ENCODE assay signal across 24 cellular contexts in the genomic region with DNA sequence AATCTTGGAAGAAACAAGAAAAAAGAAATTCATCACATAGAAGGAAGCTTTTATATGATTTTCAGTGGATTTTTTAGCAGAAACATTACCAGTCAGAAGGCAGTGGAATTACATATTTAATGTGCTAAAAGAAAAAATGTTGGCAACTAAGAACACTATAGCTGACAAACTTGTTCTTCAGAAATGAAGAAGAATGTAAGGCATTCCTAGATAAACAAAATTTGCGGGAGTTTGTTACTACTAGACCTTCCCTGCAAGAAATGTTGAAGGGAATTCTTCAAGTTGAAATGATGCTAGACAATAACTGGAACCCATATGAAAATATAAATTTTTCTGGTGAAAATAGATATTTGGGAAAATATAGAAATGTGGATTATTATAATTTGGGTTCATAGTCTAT.
DNase-seq lines count a peak whose midpoint lies in the region; ATAC-seq, FAIRE-seq and TF ChIP-seq lines count a peak whose summit lies in the region.
"Had no signal": no experiment of that assay in that cellular context is flagged by ENCODE, and none has a peak within 500 bp of the region (broad histone marks: within the 10 kb centered on the region; RNA-seq: fewer than 3 reads in every experiment).

No MANE protein-coding gene starts in this region.

- WGBS in HepG2 (ENCODE audit: low lambda C conversion rate) = 24% methylated on average over 1 of the region's 1 CpG
- WGBS in right lobe of liver (ENCODE audit: insufficient coverage, low coverage, low lambda C conversion rate, missing lambda C conversion rate) = 80% methylated on average over 1 of the region's 1 CpG

- ATAC-seq in HepG2 (no peak), right lobe of liver (no peak), Panc1 (no peak), HG02852 (IDR thresholded peaks at IDR 0.05; ENCODE audit: unreplicated experiment) (no peak)
- ATAC-seq: A549, GM12878 had no signal

- H3K4me3 ChIP-seq in HepG2 (replicated peaks in 1 of 3; ENCODE audit: insufficient read depth in 1 of 3, low read depth in 2 of 3, low read length in 3 of 3) = no peak overlapping the region
- H3K4me3 ChIP-seq in right lobe of liver = no peak overlapping the region
- H3K4me3 ChIP-seq in Panc1 (ENCODE audit: low read depth in 2 of 2, low read length in 2 of 2) = no peak overlapping the region
- H3K4me3 ChIP-seq: A549; BLaER1 treated with 17β-estradiol and CSF1 and Interleukin-3, amounts not matched to agents 10 nM and 100 nM; GM12878 had no signal

- TF ChIP-seq CTCF in HepG2 (CRISPR knock-in tag; IDR thresholded peaks at IDR 0.05) (no peak), right lobe of liver (IDR thresholded peaks at IDR 0.05) (no peak), Panc1 (IDR thresholded peaks at IDR 0.05) (no peak)

- no peaks in the 10 kb centered on the region for H4K20me1 ChIP-seq in HepG2 (ENCODE audit: insufficient read depth, low read length)
- H4K20me1 ChIP-seq: BLaER1 treated with 17β-estradiol and CSF1 and Interleukin-3, amounts not matched to agents 10 nM and 100 nM had no signal

- TF ChIP-seq EP300 in HepG2 (IDR thresholded peaks at IDR 0.05; ENCODE audit: low read depth in 2 of 2, low read length in 2 of 2) (no peak), HepG2 (CRISPR knock-in tag; IDR thresholded peaks at IDR 0.05; ENCODE audit: borderline replicate concordance) (no peak)

- POLR2A ChIA-PET in HepG2 (lab: Yijun Ruan, JAX) = no interaction called here
- POLR2A ChIA-PET in Panc1 (lab: Charles Lee) = no interaction called here

- no peaks in the 10 kb centered on the region for H3K79me2 ChIP-seq in HepG2 (ENCODE audit: insufficient read depth, low read length)

- H3K27me3 ChIP-seq in HepG2 (ENCODE audit: control insufficient read depth in 1 of 2, insufficient read depth in 2 of 2, low read length in 2 of 2) = no peaks in the 10 kb centered on the region
- H3K27me3 ChIP-seq in right lobe of liver = no peaks in the 10 kb centered on the region
- H3K27me3 ChIP-seq in Panc1 (ENCODE audit: control insufficient read depth, insufficient read depth, low read length) = no peaks in the 10 kb centered on the region
- H3K27me3 ChIP-seq: BLaER1 treated with 17β-estradiol and CSF1 and Interleukin-3, amounts not matched to agents 10 nM and 100 nM had no signal

- peaks cover 26% of the 10 kb centered on the region for H3K9me3 ChIP-seq in HepG2 (ENCODE audit: low read length)
- H3K9me3 ChIP-seq in right lobe of liver = no peaks in the 10 kb centered on the region
- H3K9me3 ChIP-seq in Panc1 (ENCODE audit: control insufficient read depth, insufficient read depth, low read depth, low read length) = peaks cover 21% of the 10 kb centered on the region

- CTCF ChIA-PET in HepG2 (lab: Yijun Ruan, JAX; ENCODE audit: low intra/inter-chr PET ratio, low total read pairs) = no interaction called here
- CTCF ChIA-PET in Panc1 (lab: Charles Lee) = no interaction called here

- intact Hi-C loops in HepG2 (cut with micrococcal nuclease; ENCODE audit: unreplicated experiment) = no loop called here
- intact Hi-C loops in right lobe of liver (cut with DNase I) = no loop called here
- intact Hi-C loops in Panc1 (cut with micrococcal nuclease; ENCODE audit: unreplicated experiment) = no loop called here

- no peak overlapping the region for H3K9ac ChIP-seq in HepG2 (ENCODE audit: insufficient read depth, low read depth, low read length)
- H3K9ac ChIP-seq: BLaER1 treated with 17β-estradiol and CSF1 and Interleukin-3, amounts not matched to agents 10 nM and 100 nM had no signal

- no peak for FAIRE-seq in HepG2 (lab: Jason Lieb, UNC)
- FAIRE-seq in islet of Langerhans (lab: Jason Lieb, UNC) = peak; percentile 13
- FAIRE-seq: A549, GM12878, GM12892, GM18507 had no signal

- DNase-seq in HepG2 (ENCODE audit: low spot score) (no peak), right lobe of liver (no peak), Panc1 (ENCODE audit: low read depth, low spot score) (no peak), NCI-H1417 treated with DMSO at 0.1 percent for 48 hours (lab: John Stamatoyannopoulos, UW) (no peak)
- DNase-seq: AML-193; CD4-positive, alpha-beta T cell; CD8-positive, alpha-beta memory T cell; COR-L47; DMS 273 treated with DMSO at 0.1 percent for 48 hours; DMS153; DMS53; DMS79; DND-41; EL; GDM1 had no signal

- H3K36me3 ChIP-seq in HepG2 (replicated peaks in 1 of 2; ENCODE audit: control insufficient read depth in 1 of 2, insufficient read depth in 2 of 2, low read length in 2 of 2) = no peaks in the 10 kb centered on the region
- H3K36me3 ChIP-seq in right lobe of liver = no peaks in the 10 kb centered on the region
- no peaks in the 10 kb centered on the region for H3K36me3 ChIP-seq in Panc1 (ENCODE audit: control insufficient read depth, insufficient read depth, low read length)
- H3K36me3 ChIP-seq: BLaER1 treated with 17β-estradiol and CSF1 and Interleukin-3, amounts not matched to agents 10 nM and 100 nM had no signal

- H3K27ac ChIP-seq in HepG2 (ENCODE audit: extremely low read length, insufficient read depth, low read length) (no peak overlapping the region), right lobe of liver (no peak overlapping the region), Panc1 (ENCODE audit: low read length) (peak overlapping the region; percentile 56; the same call in 1 of the 2 replicates)
- H3K27ac ChIP-seq: 22Rv1; A549; BLaER1 treated with 17β-estradiol and CSF1 and Interleukin-3, amounts not matched to agents 10 nM and 100 nM; C4-2B had no signal

- H2AFZ ChIP-seq in HepG2 (ENCODE audit: low read length) = no peak overlapping the region

- TF ChIP-seq RAD21 in HepG2 (CRISPR knock-in tag; IDR thresholded peaks at IDR 0.05) = no peak

- TF ChIP-seq POLR2A in HepG2 (IDR thresholded peaks at IDR 0.05; ENCODE audit: insufficient read depth in 1 of 2, low read depth in 2 of 2, low read length in 2 of 2) (no peak), right lobe of liver (IDR thresholded peaks at IDR 0.05) (no peak)

- peaks cover 6% of the 10 kb centered on the region; the same call in 1 of the 2 replicates for H3K4me1 ChIP-seq in HepG2 (ENCODE audit: insufficient read depth, low read length)
- peaks cover 0 to 5% (median 0%) of the 10 kb centered on the region in 4 donors for H3K4me1 ChIP-seq in right lobe of liver
- peaks cover 15% of the 10 kb centered on the region; the same call in 1 of the 2 replicates for H3K4me1 ChIP-seq in Panc1 (ENCODE audit: control insufficient read depth, insufficient read depth, low read length)
- H3K4me1 ChIP-seq: BLaER1 treated with 17β-estradiol and CSF1 and Interleukin-3, amounts not matched to agents 10 nM and 100 nM had no signal

- BruUV-seq in HepG2 (replicated peaks; lab: Mats Ljungman, UMichigan) (no TSS peak), Panc1 (replicated peaks; lab: Mats Ljungman, UMichigan) (no TSS peak)

- no peak overlapping the region for H3K4me2 ChIP-seq in HepG2 (ENCODE audit: low read depth, low read length)
- H3K4me2 ChIP-seq: A549; BLaER1 treated with 17β-estradiol and CSF1 and Interleukin-3, amounts not matched to agents 10 nM and 100 nM had no signal

- in situ Hi-C loops in HepG2 (cut with HindIII; ENCODE audit: extremely low pct_ligation_motif_present, low pct_unique_long_range_greater_than_20kb) (no loop called here), Panc1 (cut with HindIII; ENCODE audit: low pct_unique_long_range_greater_than_20kb, low sequenced_read_pairs) (no loop called here)

TF ChIP-seq in HepG2, 621 proteins besides CTCF, POLR2A, EP300 and RAD21:
- TF ChIP-seq CREM (IDR thresholded peaks at IDR 0.05) (no peak), CREM (CRISPR knock-in tag; IDR thresholded peaks at IDR 0.05) (no peak), ZNF337 (CRISPR knock-in tag; IDR thresholded peaks at IDR 0.05; ENCODE audit: borderline replicate concordance, low read depth) (peak; percentile 99; the same call in 1 of the 2 replicates)
TF ChIP-seq in HepG2: peak in this region for 1.
